8 cellular contexts compared by ENCODE assay signal in genomic region chr19:44723299-44723951, GRCh38. TPM values are rescaled to one million over a fixed set of nuclear protein-coding genes. Genes with fewer than 3 reads are reported as not detected.
DNase-seq lines count a peak whose midpoint lies in the region; ATAC-seq lines count a peak whose summit lies in the region.

No MANE protein-coding gene starts in this region.

- ATAC-seq in Right ventricle myocardium superior (ENCODE audit: poor library complexity) = peak; percentile 47
- peak; percentile 9 to 19 for ATAC-seq in left cardiac atrium

- in situ Hi-C loops in GM23248 (cut with MboI) = loop anchor here (5.0 kb wide), 1 partner anchor 44 kb away; no protein-coding TSS in a partner anchor

- H3K27me3 ChIP-seq in GM23248 (replicated peaks; ENCODE audit: insufficient read depth) = no peaks in the 10 kb centered on the region

- no peak overlapping the region for H3K4me3 ChIP-seq in GM23248

- DNase-seq in Right ventricle myocardium superior = no peak
- no peak for DNase-seq in cardiac septum (ENCODE audit: low spot score)
- DNase-seq in NOMO-1 (lab: John Stamatoyannopoulos, UW; ENCODE audit: unreplicated experiment in 2 of 2) = peak; percentile 65 to 79
- no peak for DNase-seq in left cardiac atrium
- DNase-seq in GM23248 = no peak
- no peak for DNase-seq in SKM-1 (lab: John Stamatoyannopoulos, UW; ENCODE audit: unreplicated experiment)
- DNase-seq in NCI-H2081 treated with DMSO at 0.1 percent for 48 hours (lab: John Stamatoyannopoulos, UW) = no peak
- no peak for DNase-seq in mucosa of gallbladder (ENCODE audit: low spot score)

- no peak overlapping the region for H2AFZ ChIP-seq in GM23248

- no peaks in the 10 kb centered on the region for H3K9me3 ChIP-seq in GM23248 (ENCODE audit: low read depth)

- H3K4me2 ChIP-seq in GM23248 (ENCODE audit: unreplicated experiment) = no peak overlapping the region

- H3K36me3 ChIP-seq in GM23248 (ENCODE audit: low read depth) = no peaks in the 10 kb centered on the region

- intact Hi-C loops in Right ventricle myocardium superior (cut with DNase I) (no loop called here), cardiac septum (cut with DNase I) (loop anchor here (10.0 kb wide), 1 partner anchor 121 kb away; the partner anchor contains the start of gene NECTIN2), left cardiac atrium (cut with DNase I) (loop anchor here (2.0 to 10.0 kb wide), 4 partner anchors 34 to 121 kb away; partner anchors contain the start of gene NECTIN2 (in 1 of the 2))

- no peaks in the 10 kb centered on the region for H3K9me2 ChIP-seq in GM23248 (ENCODE audit: insufficient read depth)

- H3K9ac ChIP-seq in GM23248 = no peak overlapping the region

- H3K79me2 ChIP-seq in GM23248 (ENCODE audit: insufficient read depth) = no peaks in the 10 kb centered on the region

- WGBS in GM23248 (ENCODE audit: low coverage in 1 of 2, low lambda C conversion rate in 2 of 2, missing lambda C conversion rate in 2 of 2), 2 experiments = 44 to 47% methylated on average over 10 of the region's 10 CpGs

- peaks cover 18% of the 10 kb centered on the region for H3K4me1 ChIP-seq in GM23248 (ENCODE audit: insufficient read depth)

- no peaks in the 10 kb centered on the region for H3F3A ChIP-seq in GM23248 (ENCODE audit: insufficient read depth)

- no peaks in the 10 kb centered on the region for H4K20me1 ChIP-seq in GM23248 (ENCODE audit: insufficient read depth)

- no peak overlapping the region for H3K27ac ChIP-seq in GM23248

RNA-seq across cellular contexts. Expression of gene CEACAM16, which starts 24.5 kb away (rescaled TPM):
- total RNA-seq in Right ventricle myocardium superior (not detected), cardiac septum (not detected), left cardiac atrium (not detected), mucosa of gallbladder (0.12 TPM)
- total RNA-seq in GM23248 (2014; rRNA removed; shearing (Covaris generic)) = not detected in 2 replicates
- not detected in 2 replicates for polyA plus RNA-seq in GM23248 (2016; fragmentation: Nextera tagmentation; extraction: Ambion mirVana)

RNA-seq across cellular contexts. Expression of gene BCL3, which starts 25.1 kb away (rescaled TPM):
- total RNA-seq in Right ventricle myocardium superior (14.6 TPM), cardiac septum (41.5 TPM), left cardiac atrium (10 to 100 TPM; 22.6 to 65.0 TPM), mucosa of gallbladder (44.3 TPM)
- 11.3 and 18.6 TPM in 2 replicates for total RNA-seq in GM23248 (2014; rRNA removed; shearing (Covaris generic))
- 24.6 and 26.8 TPM in 2 replicates for polyA plus RNA-seq in GM23248 (2016; fragmentation: Nextera tagmentation; extraction: Ambion mirVana)

RNA-seq across cellular contexts. Expression of gene CEACAM19, which starts 52.1 kb away (rescaled TPM):
- total RNA-seq in Right ventricle myocardium superior (3.9 TPM), cardiac septum (7.6 TPM), left cardiac atrium (1 to 10 TPM; 2.4 to 6.2 TPM), mucosa of gallbladder (10.9 TPM)
- total RNA-seq in GM23248 (2014; rRNA removed; shearing (Covaris generic)) = 0.51 and 1.9 TPM in 2 replicates
- polyA plus RNA-seq in GM23248 (2016; fragmentation: Nextera tagmentation; extraction: Ambion mirVana) = 1.3 and 1.7 TPM in 2 replicates

RNA-seq across cellular contexts. Expression of gene CBLC, which starts 54.3 kb away (rescaled TPM):
- total RNA-seq in Right ventricle myocardium superior (not detected), cardiac septum (not detected), left cardiac atrium (not detected), mucosa of gallbladder (47.4 TPM)
- total RNA-seq in GM23248 (2014; rRNA removed; shearing (Covaris generic)) = not detected in 2 replicates
- polyA plus RNA-seq in GM23248 (2016; fragmentation: Nextera tagmentation; extraction: Ambion mirVana) = not detected in 2 replicates

Comparison
In these comparisons a context has a peak if more than half of its experiments do, and no peak if none do; other contexts are left out.
1. DNase-seq: peak in NOMO-1 (2 of 2); none in Right ventricle myocardium superior (single experiment), cardiac septum (single experiment), left cardiac atrium (single experiment), GM23248 (single experiment), SKM-1 (single experiment), NCI-H2081 treated with DMSO at 0.1 percent for 48 hours (single experiment) and mucosa of gallbladder (single experiment).